ENCODE assay signal across 8 cellular contexts in the genomic region with DNA sequence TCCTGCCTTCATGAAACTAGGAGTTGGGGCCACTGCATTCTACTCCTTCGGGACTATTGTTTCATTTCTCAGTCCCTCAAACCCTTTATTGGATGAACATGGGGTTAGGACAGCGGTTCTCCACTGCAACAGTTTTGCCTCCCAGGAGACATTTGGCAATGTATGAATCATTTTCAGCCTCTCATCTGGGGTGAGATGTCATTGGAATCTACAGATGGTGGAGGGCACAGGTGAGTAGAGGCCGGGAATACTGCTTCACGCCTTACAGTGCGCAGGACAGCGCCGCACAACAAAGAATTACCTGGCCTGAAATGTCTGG. TPM values are rescaled to one million over a fixed set of nuclear protein-coding genes. Genes with fewer than 3 reads are reported as not detected.
DNase-seq lines count a peak whose midpoint lies in the region; ATAC-seq, FAIRE-seq and TF ChIP-seq lines count a peak whose summit lies in the region.

No MANE protein-coding gene starts in this region.

- H3K9me3 ChIP-seq in SK-N-SH (no peaks in the 10 kb centered on the region), adipocyte (ENCODE audit: control insufficient read depth, low read length) (no peaks in the 10 kb centered on the region), keratinocyte (ENCODE audit: control insufficient read depth, low read depth, low read length) (no peaks in the 10 kb centered on the region)

- dilution Hi-C loops in keratinocyte (cut with MboI; ENCODE audit: extremely low pct_ligation_motif_present, low sequenced_read_pairs) = no loop called here

- POLR2A ChIA-PET in SK-N-SH (lab: Yijun Ruan, JAX) (interaction anchor here (1.0 to 2.1 kb wide), 3 partner anchors 33 to 240 kb away, joined by 3 to 4 read pairs (median 4); partner anchors contain the start of genes FERMT2, GPR137C and TXNDC16), HEK293T (lab: Yijun Ruan, JAX) (interaction anchor here (0.8 to 2.3 kb wide), 5 partner anchors 9 to 240 kb away, joined by 3 to 6 read pairs (median 4); partner anchors contain the start of genes GPR137C and TXNDC16)

- H2AFZ ChIP-seq in SK-N-SH (ENCODE audit: low read depth) = peak overlapping the region; percentile 69
- H2AFZ ChIP-seq in keratinocyte (ENCODE audit: control insufficient read depth, low read length) = peak overlapping the region; percentile 98

- peaks cover 18% of the 10 kb centered on the region for H4K20me1 ChIP-seq in SK-N-SH (ENCODE audit: insufficient read depth)
- no peaks in the 10 kb centered on the region for H4K20me1 ChIP-seq in keratinocyte (ENCODE audit: control insufficient read depth, extremely low read depth, insufficient read depth, low read length)

- H3K9me2 ChIP-seq in SK-N-SH = no peaks in the 10 kb centered on the region

- H3K9ac ChIP-seq in SK-N-SH = peak overlapping the region; percentile 71
- H3K9ac ChIP-seq in adipocyte (ENCODE audit: low read length) = peak overlapping the region; percentile 76
- H3K9ac ChIP-seq in keratinocyte (ENCODE audit: control insufficient read depth, extremely low read depth, insufficient read depth, low read length) = peak overlapping the region; percentile 80

- H3K4me1 ChIP-seq in SK-N-SH (ENCODE audit: control insufficient read depth in 1 of 2, insufficient read depth in 2 of 2, low read depth in 1 of 2, low read length in 1 of 2) (peaks cover 0 to 7% of the 10 kb centered on the region in 2 experiments; a peak in 2 of 4 replicates), adipocyte (ENCODE audit: control insufficient read depth, insufficient read depth, low read length) (peaks cover 39% of the 10 kb centered on the region), keratinocyte (ENCODE audit: control insufficient read depth, extremely low read depth, insufficient read depth, low read length) (peaks cover 19% of the 10 kb centered on the region)

- H3K79me2 ChIP-seq in SK-N-SH (ENCODE audit: insufficient read depth) (peaks cover 50% of the 10 kb centered on the region), keratinocyte (ENCODE audit: control insufficient read depth, insufficient read depth, low read length) (peaks cover 39% of the 10 kb centered on the region)

- ATAC-seq in SK-N-SH treated with all-trans-retinoic acid at 6 μM for 48 hours = no peak
- ATAC-seq in GM21529 (IDR thresholded peaks at IDR 0.05; ENCODE audit: unreplicated experiment) = no peak

- H3K9me1 ChIP-seq in keratinocyte (ENCODE audit: control insufficient read depth, extremely low read depth, insufficient read depth, low read length) = no peaks in the 10 kb centered on the region

- TF ChIP-seq RAD21 in SK-N-SH (IDR thresholded peaks at IDR 0.05; ENCODE audit: low read length) = no peak

- CTCF ChIA-PET in SK-N-SH (lab: Yijun Ruan, JAX) (no interaction called here), HEK293T (lab: Yijun Ruan, JAX) (interaction anchor here (0.5 kb wide), 1 partner anchor 1772 kb away, joined by 3 read pairs; no protein-coding TSS in a partner anchor)

- peak overlapping the region; percentile 56 to 70 for H3K4me3 ChIP-seq in SK-N-SH (ENCODE audit: low read depth in 2 of 2, low read length in 1 of 2)
- H3K4me3 ChIP-seq in adipocyte (ENCODE audit: low read length) = peak overlapping the region; percentile 76
- peak overlapping the region; percentile 33 to 76 (median 53) for H3K4me3 ChIP-seq in keratinocyte (ENCODE audit: control insufficient read depth in 2 of 3, extremely low read depth in 1 of 3, insufficient read depth in 2 of 3, low read depth in 1 of 3, low read length in 3 of 3)

- FAIRE-seq in keratinocyte (lab: Jason Lieb, UNC) = no peak

- 54% methylated on average over 7 of the region's 7 CpGs for WGBS in SK-N-SH (ENCODE audit: low lambda C conversion rate)

- TF ChIP-seq EP300 in SK-N-SH (IDR thresholded peaks at IDR 0.05; ENCODE audit: borderline replicate concordance in 1 of 2, low read depth in 1 of 2, low read length in 1 of 2) = 0 out of 4 replicates have a peak, but pooled peaks of 1 of the 2 experiments have one; percentile 10

- H3K4me2 ChIP-seq in SK-N-SH = peak overlapping the region; percentile 79
- H3K4me2 ChIP-seq in keratinocyte (ENCODE audit: control insufficient read depth, extremely low read depth, insufficient read depth, low read depth, low read length) = peak overlapping the region; percentile 87

- H3K27me3 ChIP-seq in SK-N-SH (ENCODE audit: insufficient read depth) = no peaks in the 10 kb centered on the region
- no peaks in the 10 kb centered on the region for H3K27me3 ChIP-seq in adipocyte (replicated peaks; ENCODE audit: control insufficient read depth, insufficient read depth, low read length)
- no peaks in the 10 kb centered on the region for H3K27me3 ChIP-seq in keratinocyte (ENCODE audit: control insufficient read depth, extremely low read depth, insufficient read depth, low read length)

- H3K36me3 ChIP-seq in SK-N-SH (replicated peaks in 1 of 2; ENCODE audit: control insufficient read depth in 1 of 2, insufficient read depth in 2 of 2, low read length in 1 of 2) = peaks cover 4 to 8% of the 10 kb centered on the region in 2 experiments
- no peaks in the 10 kb centered on the region for H3K36me3 ChIP-seq in adipocyte (ENCODE audit: control insufficient read depth, insufficient read depth, low read length, severe bottlenecking)
- no peaks in the 10 kb centered on the region for H3K36me3 ChIP-seq in keratinocyte (ENCODE audit: control insufficient read depth in 2 of 2, extremely low read depth in 1 of 2, insufficient read depth in 2 of 2, low read length in 2 of 2)

- H3F3A ChIP-seq in SK-N-SH (replicated peaks; ENCODE audit: insufficient read depth) = peaks cover 13% of the 10 kb centered on the region

- TF ChIP-seq CTCF in SK-N-SH (IDR thresholded peaks at IDR 0.05) (no peak), keratinocyte (optimal IDR thresholded peaks at IDR 0.05 in 1 of 3, IDR thresholded peaks at IDR 0.05 in 1 of 3, conservative IDR thresholded peaks at IDR 0.05 in 1 of 3; ENCODE audit: extremely low read depth in 1 of 3, insufficient read depth in 2 of 3, low read length in 3 of 3) (no peak)

- H3K27ac ChIP-seq in SK-N-SH (ENCODE audit: low read depth in 2 of 2, low read length in 1 of 2) (peak overlapping the region; percentile 86 to 89), keratinocyte (ENCODE audit: control insufficient read depth, insufficient read depth, low read length) (peak overlapping the region; percentile 86), substantia nigra (ENCODE audit: low read depth, low read length, poor library complexity, severe bottlenecking) (peak overlapping the region; percentile 86)

- DNase-seq in SK-N-SH (no peak), adipocyte (ENCODE audit: low read depth) (peak; percentile 87), keratinocyte (ENCODE audit: low read depth, low spot score) (no peak), substantia nigra (lab: John Stamatoyannopoulos, UW) (no peak), HuH-7.5 (ENCODE audit: low spot score) (no peak), HEK293T (ENCODE audit: extremely low spot score) (no peak)

TF ChIP-seq in SK-N-SH, 30 proteins besides CTCF, POLR2A, EP300 and RAD21:
- no peak for TF ChIP-seq GATA2 (CRISPR knock-in tag; IDR thresholded peaks at IDR 0.05)
- TF ChIP-seq YY1 (IDR thresholded peaks at IDR 0.05; ENCODE audit: low read depth) = no peak
- TF ChIP-seq EZH2phosphoT487 (IDR thresholded peaks at IDR 0.05; ENCODE audit: borderline replicate concordance, low read depth) = no peak
- no peak for TF ChIP-seq SMC3 (IDR thresholded peaks at IDR 0.05; ENCODE audit: low read depth, low read length)

TF ChIP-seq in SK-N-SH treated with all-trans-retinoic acid at 6 μM for 48 hours, 23 proteins besides CTCF, POLR2A, EP300 and RAD21:
- TF ChIP-seq ARNTL (CRISPR knock-in tag; IDR thresholded peaks at IDR 0.05; ENCODE audit: borderline replicate concordance, low read depth) (no peak), RARB (CRISPR knock-in tag; IDR thresholded peaks at IDR 0.05) (no peak)
- TF ChIP-seq, protein P1, sequence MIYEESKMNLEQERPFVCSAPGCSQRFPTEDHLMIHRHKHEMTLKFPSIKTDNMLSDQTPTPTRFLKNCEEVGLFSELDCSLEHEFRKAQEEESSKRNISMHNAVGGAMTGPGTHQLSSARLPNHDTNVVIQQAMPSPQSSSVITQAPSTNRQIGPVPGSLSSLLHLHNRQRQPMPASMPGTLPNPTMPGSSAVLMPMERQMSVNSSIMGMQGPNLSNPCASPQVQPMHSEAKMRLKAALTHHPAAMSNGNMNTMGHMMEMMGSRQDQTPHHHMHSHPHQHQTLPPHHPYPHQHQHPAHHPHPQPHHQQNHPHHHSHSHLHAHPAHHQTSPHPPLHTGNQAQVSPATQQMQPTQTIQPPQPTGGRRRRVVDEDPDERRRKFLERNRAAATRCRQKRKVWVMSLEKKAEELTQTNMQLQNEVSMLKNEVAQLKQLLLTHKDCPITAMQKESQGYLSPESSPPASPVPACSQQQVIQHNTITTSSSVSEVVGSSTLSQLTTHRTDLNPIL (CRISPR knock-in tag; IDR thresholded peaks at IDR 0.05; ENCODE audit: low read depth) = no peak
TF ChIP-seq in SK-N-SH treated with all-trans-retinoic acid at 6 μM for 48 hours: peak in this region for 0.

TF ChIP-seq in HEK293T, 16 proteins besides CTCF, POLR2A, EP300 and RAD21:
- no peak for TF ChIP-seq FOXA1 (IDR thresholded peaks at IDR 0.05)
- TF ChIP-seq NFRKB (IDR thresholded peaks at IDR 0.05) = no peak

RNA-seq across cellular contexts. Expression of gene GNPNAT1, which starts 0.6 kb away (rescaled TPM):
- polyA plus RNA-seq in SK-N-SH (2012; rRNA removed) = 15.2 and 18.0 TPM in 2 replicates
- 20.7 and 25.8 TPM in 2 replicates for polyA plus RNA-seq in SK-N-SH (2012; cell fraction: cytosol; rRNA removed)
- polyA plus RNA-seq in SK-N-SH (2012; cell fraction: nucleus; rRNA removed) = 6.6 and 8.8 TPM in 2 replicates
- polyA plus RNA-seq in keratinocyte = 22.2 to 45.5 TPM (median 29.6 TPM) in 3 replicates
- polyA plus RNA-seq in keratinocyte (2011; ENCODE audit: low read depth) = 140 TPM
- 23.9 and 37.6 TPM in 2 replicates for polyA plus RNA-seq in keratinocyte (2011; cell fraction: cytosol; rRNA removed)
- 15.7 and 35.0 TPM in 2 replicates for polyA plus RNA-seq in keratinocyte (2011; cell fraction: nucleus; rRNA removed)
- 15.2 and 33.3 TPM in 2 replicates for polyA plus RNA-seq in keratinocyte (2012; ENCODE audit: low replicate concordance)
- polyA minus RNA-seq in keratinocyte = 13.1 to 19.0 TPM (median 18.3 TPM) in 3 replicates
- 26.1 TPM for polyA minus RNA-seq in keratinocyte (2011; cell fraction: cytosol; rRNA and poly(A)+ RNA removed)
- polyA minus RNA-seq in keratinocyte (2011; cell fraction: nucleus; rRNA and poly(A)+ RNA removed) = 5.7 and 10.2 TPM in 2 replicates
